9 cellular contexts compared by ENCODE assay signal in genomic region chr5:6525910-6526309, GRCh38.
DNase-seq lines count a peak whose midpoint lies in the region; ATAC-seq, FAIRE-seq and TF ChIP-seq lines count a peak whose summit lies in the region.
"Had no signal": no experiment of that assay in that cellular context is flagged by ENCODE, and none has a peak within 500 bp of the region (broad histone marks: within the 10 kb centered on the region; RNA-seq: fewer than 3 reads in every experiment).

No MANE protein-coding gene starts in this region.

- intact Hi-C loops in stomach (cut with DNase I; ENCODE audit: low total_unique reads), result no loop called here

- ATAC-seq in GM18861 (IDR thresholded peaks at IDR 0.05; ENCODE audit: unreplicated experiment) (no peak), HG03175 (IDR thresholded peaks at IDR 0.05; ENCODE audit: unreplicated experiment) (no peak)

- no peak overlapping the region for H3K27ac ChIP-seq in stomach

- peaks cover 0 to 5% (median 0%) of the 10 kb centered on the region in 4 donors for H3K9me3 ChIP-seq in stomach

- DNase-seq in NCI-H510A treated with DMSO at 0.1 percent for 48 hours (lab: John Stamatoyannopoulos, UW) (peak; percentile 48), NCI-H510A (lab: John Stamatoyannopoulos, UW) (no peak), NCI-H524 treated with DMSO at 0.1 percent for 48 hours (lab: John Stamatoyannopoulos, UW) (peak; percentile 48), erythroblast (lab: John Stamatoyannopoulos, UW) (peak; percentile 6 to 36), stomach (peak; percentile 54), D721Med (ENCODE audit: insufficient read length, low spot score) (no peak)
- DNase-seq: activated effector memory CD4-positive, alpha-beta T cell treated with anti-CD3 and anti-CD28 coated beads, Interleukin-2, amount 50 U/mL, for 16 hours had no signal

- TF ChIP-seq EP300 in stomach (IDR thresholded peaks at IDR 0.05), result no peak

- no peaks in the 10 kb centered on the region for H3K4me1 ChIP-seq in stomach

- no peaks in the 10 kb centered on the region for H3K36me3 ChIP-seq in stomach

- no peak overlapping the region for H3K4me3 ChIP-seq in stomach

- no peak for FAIRE-seq in D721Med (lab: Jason Lieb, UNC)

- peaks cover 0 to 20% (median 0%) of the 10 kb centered on the region in 3 donors for H3K27me3 ChIP-seq in stomach

- 49 to 65% (median 57%) methylated on average over 9 of the region's 9 CpGs for whole genome bisulfite sequencing in stomach, 5 donors

- TF ChIP-seq POLR2A in erythroblast (IDR thresholded peaks at IDR 0.05; ENCODE audit: low read length), result no peak
- no peak for TF ChIP-seq POLR2A in stomach (IDR thresholded peaks at IDR 0.05)

- TF ChIP-seq CTCF in stomach (IDR thresholded peaks at IDR 0.05), result peak in 4 of 7 experiments; percentile 14 to 56 (median 25)
- TF ChIP-seq CTCF in D721Med (IDR thresholded peaks at IDR 0.05; ENCODE audit: insufficient read depth, missing control alignments), result no peak

Comparison
In these comparisons a context has a peak if more than half of its experiments do, and no peak if none do; other contexts are left out.
1. DNase-seq: peak in NCI-H510A treated with DMSO at 0.1 percent for 48 hours (single experiment), NCI-H524 treated with DMSO at 0.1 percent for 48 hours (single experiment), erythroblast (2 of 2) and stomach (single experiment); none in NCI-H510A (single experiment) and D721Med (single experiment).